24 cellular contexts compared by ENCODE assay signal in the genomic region with DNA sequence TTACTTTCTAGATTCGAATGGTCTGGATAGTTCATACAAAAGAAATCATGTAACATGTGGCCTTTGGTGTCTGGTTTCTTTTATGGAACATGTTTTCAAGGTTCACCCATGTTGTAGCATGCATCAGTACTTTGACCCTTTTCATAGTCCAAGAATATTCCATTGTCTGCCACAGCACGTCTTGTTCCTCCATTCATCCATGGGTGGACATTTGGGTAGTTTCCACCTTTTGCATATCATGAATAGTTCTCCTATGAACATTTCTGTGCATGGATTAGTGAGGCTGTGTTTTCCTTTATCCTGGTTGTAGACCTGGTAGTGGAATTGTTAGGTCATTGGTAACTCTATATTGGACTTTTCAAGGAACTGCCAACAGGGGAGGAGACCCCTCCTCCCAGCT. TPM values are rescaled to one million over a fixed set of nuclear protein-coding genes. Genes with fewer than 3 reads are reported as not detected.
A peak's percentile ranks its signal among the peaks of the same experiment; 100 is the strongest.
DNase-seq lines count a peak whose midpoint lies in the region; ATAC-seq and TF ChIP-seq lines count a peak whose summit lies in the region.
"Had no signal": no experiment of that assay in that cellular context is flagged by ENCODE, and none has a peak within 500 bp of the region (broad histone marks: within the 10 kb centered on the region; RNA-seq: fewer than 3 reads in every experiment).

No MANE protein-coding gene starts in this region.

- TF ChIP-seq CTCF in chondrocyte (IDR thresholded peaks at IDR 0.05) (no peak), osteoblast (IDR thresholded peaks at IDR 0.05; ENCODE audit: extremely low read depth, low read depth, low read length) (no peak)

- peaks cover 37% of the 10 kb centered on the region for H3K4me1 Mint-ChIP-seq in chondrocyte (ENCODE audit: low read depth)

- H3K27me3 ChIP-seq in GM23248 (replicated peaks; ENCODE audit: insufficient read depth) (no peaks in the 10 kb centered on the region), Karpas-422 (ENCODE audit: low read length) (no peaks in the 10 kb centered on the region), osteoblast (ENCODE audit: insufficient read depth, low read length) (peaks cover 35% of the 10 kb centered on the region)
- H3K27me3 ChIP-seq: BE2C had no signal

- no peak for ATAC-seq in GM18520 (IDR thresholded peaks at IDR 0.05; ENCODE audit: unreplicated experiment)
- ATAC-seq: A549 had no signal

- no peaks in the 10 kb centered on the region for H4K20me1 ChIP-seq in GM23248 (ENCODE audit: insufficient read depth)
- H4K20me1 ChIP-seq in Karpas-422 (ENCODE audit: insufficient read depth, low read depth, low read length), result no peaks in the 10 kb centered on the region
- H4K20me1 ChIP-seq in osteoblast (ENCODE audit: insufficient read depth, low read length), result no peaks in the 10 kb centered on the region

- no peaks in the 10 kb centered on the region for H3K79me2 ChIP-seq in GM23248 (ENCODE audit: insufficient read depth)
- H3K79me2 ChIP-seq in Karpas-422 (ENCODE audit: low read length), result no peaks in the 10 kb centered on the region
- no peaks in the 10 kb centered on the region for H3K79me2 ChIP-seq in osteoblast (ENCODE audit: insufficient read depth, low read length)

- H3K9me3 Mint-ChIP-seq in chondrocyte (ENCODE audit: low read depth), result no peaks in the 10 kb centered on the region
- H3K9me3 Mint-ChIP-seq: H9, IgD-negative memory B cell had no signal

- no peak overlapping the region for H2AFZ ChIP-seq in GM23248
- no peak overlapping the region for H2AFZ ChIP-seq in Karpas-422 (ENCODE audit: low read length)
- H2AFZ ChIP-seq in osteoblast (ENCODE audit: low read length), result no peak overlapping the region

- H3K4me1 ChIP-seq in GM23248 (ENCODE audit: insufficient read depth), result peaks cover 22% of the 10 kb centered on the region
- peaks cover 3% of the 10 kb centered on the region for H3K4me1 ChIP-seq in Karpas-422 (ENCODE audit: low read length)
- H3K4me1 ChIP-seq in osteoblast (ENCODE audit: insufficient read depth, low read length), result peaks cover 17% of the 10 kb centered on the region
- H3K4me1 ChIP-seq: BE2C had no signal

- H3K9ac ChIP-seq in GM23248 (no peak overlapping the region), Karpas-422 (ENCODE audit: low read length) (no peak overlapping the region)

- H3K36me3 ChIP-seq in GM23248 (ENCODE audit: low read depth) (no peaks in the 10 kb centered on the region), Karpas-422 (ENCODE audit: insufficient read depth, low read length) (no peaks in the 10 kb centered on the region), osteoblast (ENCODE audit: insufficient read depth, low read length) (no peaks in the 10 kb centered on the region)
- H3K36me3 ChIP-seq: BE2C had no signal

- no peaks in the 10 kb centered on the region for H3K27me3 Mint-ChIP-seq in chondrocyte (ENCODE audit: low read depth)

- no peak overlapping the region for H3K4me3 Mint-ChIP-seq in chondrocyte (ENCODE audit: unreplicated experiment)
- H3K4me3 Mint-ChIP-seq: H9, IgD-negative memory B cell had no signal

- WGBS in GM23248 (ENCODE audit: low coverage in 1 of 2, low lambda C conversion rate in 2 of 2, missing lambda C conversion rate in 2 of 2), 2 experiments, result 44 to 57% methylated on average over 2 of the region's 2 CpGs

- H3F3A ChIP-seq in GM23248 (ENCODE audit: insufficient read depth), result peaks cover 4% of the 10 kb centered on the region; the same call in 1 of the 2 replicates

- DNase-seq in GM23248, result peak; percentile 24
- peak; percentile 2 for DNase-seq in Karpas-422
- no peak for DNase-seq in chondrocyte (ENCODE audit: low spot score)
- no peak for DNase-seq in osteoblast (ENCODE audit: insufficient read length, low spot score, missing footprints)
- no peak for DNase-seq in NCI-H446 treated with DMSO at 0.1 percent for 48 hours (lab: John Stamatoyannopoulos, UW)
- DNase-seq in effector CD8-positive, alpha-beta T cell (lab: John Stamatoyannopoulos, UW), result no peak
- no peak for DNase-seq in stimulated activated CD4-positive, alpha-beta T cell treated with anti-CD3 and anti-CD28 coated beads, Interleukin-4, amount 100 ng/mL, for 4 hours
- DNase-seq: BE2C, GF-D8, H9, Kasumi-1, NCI-H1417, NCI-H1694 treated with DMSO at 0.1 percent for 48 hours, NCI-H2081 treated with DMSO at 0.1 percent for 48 hours, NCI-H2171 treated with DMSO at 0.1 percent for 48 hours, NCI-H526, Right ventricle myocardium superior had no signal

- peak overlapping the region; percentile 65 for H3K27ac Mint-ChIP-seq in chondrocyte (ENCODE audit: unreplicated experiment)
- H3K27ac Mint-ChIP-seq: H9, IgD-negative memory B cell had no signal

- H3K4me3 ChIP-seq in GM23248, result no peak overlapping the region
- no peak overlapping the region for H3K4me3 ChIP-seq in Karpas-422 (ENCODE audit: low read length)
- no peak overlapping the region for H3K4me3 ChIP-seq in osteoblast (ENCODE audit: insufficient read depth, low read length)
- H3K4me3 ChIP-seq: A549 had no signal

- peak overlapping the region; percentile 30 for H3K27ac ChIP-seq in GM23248
- H3K27ac ChIP-seq in Karpas-422 (ENCODE audit: low read length), result no peak overlapping the region
- peak overlapping the region; percentile 13 for H3K27ac ChIP-seq in osteoblast (ENCODE audit: low read depth, low read length)
- H3K27ac ChIP-seq: A549 had no signal

- H3K9me2 ChIP-seq in GM23248 (ENCODE audit: insufficient read depth) (no peaks in the 10 kb centered on the region), Karpas-422 (replicated peaks; ENCODE audit: insufficient read depth, low read length) (no peaks in the 10 kb centered on the region)

- H3K9me3 ChIP-seq in GM23248 (ENCODE audit: low read depth), result no peaks in the 10 kb centered on the region
- no peaks in the 10 kb centered on the region for H3K9me3 ChIP-seq in Karpas-422 (ENCODE audit: low read length)
- no peaks in the 10 kb centered on the region for H3K9me3 ChIP-seq in osteoblast (ENCODE audit: low read depth, low read length)
- H3K9me3 ChIP-seq: A549, BE2C had no signal

- peak overlapping the region; percentile 36 for H3K4me2 ChIP-seq in GM23248 (ENCODE audit: unreplicated experiment)
- no peak overlapping the region for H3K4me2 ChIP-seq in Karpas-422 (ENCODE audit: low read depth, low read length, poor library complexity, severe bottlenecking)
- H3K4me2 ChIP-seq in osteoblast (ENCODE audit: insufficient read depth, low read length), result no peak overlapping the region
- H3K4me2 ChIP-seq: A549 had no signal

- no peaks in the 10 kb centered on the region for H3K36me3 Mint-ChIP-seq in chondrocyte (ENCODE audit: low read depth)
- H3K36me3 Mint-ChIP-seq: IgD-negative memory B cell had no signal

- in situ Hi-C loops in GM23248 (cut with MboI), result no loop called here

RNA-seq across cellular contexts. Expression of gene GSTA3, which starts 31.7 kb away (rescaled TPM):
- not detected in 2 replicates for total RNA-seq in GM23248 (2014; rRNA removed; shearing (Covaris generic))
- polyA plus RNA-seq in GM23248 (2016; fragmentation: Nextera tagmentation; extraction: Ambion mirVana), result not detected in 2 replicates
- not detected in 2 replicates for total RNA-seq in Karpas-422 (2014; rRNA removed; shearing (Covaris generic); ENCODE audit: low replicate concordance)
- total RNA-seq in chondrocyte (not detected in 3 replicates), osteoblast (not detected in 2 replicates)
- total RNA-seq: H9, MCF 10A, PC-3, Right ventricle myocardium superior, RPMI7951, SK-MEL-5 had no signal
- polyA plus RNA-seq: A549, IgD-negative memory B cell had no signal

RNA-seq across cellular contexts. Expression of gene GSTA5, which starts 37.2 kb away (rescaled TPM):
- total RNA-seq in GM23248 (2014; rRNA removed; shearing (Covaris generic)), result not detected in 2 replicates
- polyA plus RNA-seq in GM23248 (2016; fragmentation: Nextera tagmentation; extraction: Ambion mirVana), result not detected in 2 replicates
- not detected in 2 replicates for total RNA-seq in Karpas-422 (2014; rRNA removed; shearing (Covaris generic); ENCODE audit: low replicate concordance)
- not detected in 3 replicates for total RNA-seq in chondrocyte
- not detected in 2 replicates for total RNA-seq in osteoblast
- total RNA-seq: H9, MCF 10A, PC-3, Right ventricle myocardium superior, RPMI7951, SK-MEL-5 had no signal
- polyA plus RNA-seq: A549, IgD-negative memory B cell had no signal

Comparison
In these comparisons a context has a peak if more than half of its experiments do, and no peak if none do; other contexts are left out.
1. DNase-seq: peak in GM23248 (single experiment) and Karpas-422 (single experiment); none in chondrocyte (single experiment), osteoblast (single experiment), NCI-H446 treated with DMSO at 0.1 percent for 48 hours (single experiment), effector CD8-positive, alpha-beta T cell (single experiment) and stimulated activated CD4-positive, alpha-beta T cell treated with anti-CD3 and anti-CD28 coated beads, Interleukin-4, amount 100 ng/mL, for 4 hours (0 of 2).